ENCODE assay signal across 1 cellular context in the genomic region with DNA sequence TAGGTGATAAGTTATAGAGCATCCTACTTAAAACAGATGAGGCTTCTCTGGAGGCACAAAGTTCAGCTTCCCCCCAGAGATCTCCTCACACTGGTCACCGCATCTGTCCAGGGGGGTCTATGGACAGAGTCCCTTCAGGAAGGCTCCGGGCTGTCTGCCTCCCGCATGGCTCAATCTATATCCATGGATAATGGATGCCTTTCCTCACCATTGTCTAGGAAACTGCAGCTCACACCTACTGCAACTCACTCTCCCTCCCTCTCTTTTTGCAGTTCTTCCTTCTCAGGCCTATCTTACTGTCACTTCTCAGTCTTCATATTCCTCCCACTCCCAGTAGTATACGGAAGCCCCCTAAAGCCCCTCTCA.
TF ChIP-seq lines count a peak whose summit lies in the region.

No MANE protein-coding gene starts in this region.

TF ChIP-seq in GM23338, 12 proteins besides CTCF, POLR2A, EP300 and RAD21 (continued from another document):
- TF ChIP-seq ETS1 (IDR thresholded peaks at IDR 0.05) (no peak), STAT1 (IDR thresholded peaks at IDR 0.05; ENCODE audit: unreplicated experiment) (no peak), ZNF331 (CRISPR knock-in tag; IDR thresholded peaks at IDR 0.05; ENCODE audit: low read depth) (no peak), EZH2 (IDR thresholded peaks at IDR 0.05; ENCODE audit: low read depth, unreplicated experiment) (no peak), POLR2AphosphoS5 (IDR thresholded peaks at IDR 0.05; ENCODE audit: low read depth) (no peak), NANOG (IDR thresholded peaks at IDR 0.05; ENCODE audit: borderline replicate concordance) (no peak)
- TF ChIP-seq, protein P1, sequence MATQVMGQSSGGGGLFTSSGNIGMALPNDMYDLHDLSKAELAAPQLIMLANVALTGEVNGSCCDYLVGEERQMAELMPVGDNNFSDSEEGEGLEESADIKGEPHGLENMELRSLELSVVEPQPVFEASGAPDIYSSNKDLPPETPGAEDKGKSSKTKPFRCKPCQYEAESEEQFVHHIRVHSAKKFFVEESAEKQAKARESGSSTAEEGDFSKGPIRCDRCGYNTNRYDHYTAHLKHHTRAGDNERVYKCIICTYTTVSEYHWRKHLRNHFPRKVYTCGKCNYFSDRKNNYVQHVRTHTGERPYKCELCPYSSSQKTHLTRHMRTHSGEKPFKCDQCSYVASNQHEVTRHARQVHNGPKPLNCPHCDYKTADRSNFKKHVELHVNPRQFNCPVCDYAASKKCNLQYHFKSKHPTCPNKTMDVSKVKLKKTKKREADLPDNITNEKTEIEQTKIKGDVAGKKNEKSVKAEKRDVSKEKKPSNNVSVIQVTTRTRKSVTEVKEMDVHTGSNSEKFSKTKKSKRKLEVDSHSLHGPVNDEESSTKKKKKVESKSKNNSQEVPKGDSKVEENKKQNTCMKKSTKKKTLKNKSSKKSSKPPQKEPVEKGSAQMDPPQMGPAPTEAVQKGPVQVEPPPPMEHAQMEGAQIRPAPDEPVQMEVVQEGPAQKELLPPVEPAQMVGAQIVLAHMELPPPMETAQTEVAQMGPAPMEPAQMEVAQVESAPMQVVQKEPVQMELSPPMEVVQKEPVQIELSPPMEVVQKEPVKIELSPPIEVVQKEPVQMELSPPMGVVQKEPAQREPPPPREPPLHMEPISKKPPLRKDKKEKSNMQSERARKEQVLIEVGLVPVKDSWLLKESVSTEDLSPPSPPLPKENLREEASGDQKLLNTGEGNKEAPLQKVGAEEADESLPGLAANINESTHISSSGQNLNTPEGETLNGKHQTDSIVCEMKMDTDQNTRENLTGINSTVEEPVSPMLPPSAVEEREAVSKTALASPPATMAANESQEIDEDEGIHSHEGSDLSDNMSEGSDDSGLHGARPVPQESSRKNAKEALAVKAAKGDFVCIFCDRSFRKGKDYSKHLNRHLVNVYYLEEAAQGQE (IDR thresholded peaks at IDR 0.05; ENCODE audit: unreplicated experiment): no peak
